ENCODE assay signal across 11 cellular contexts in the genomic region with DNA sequence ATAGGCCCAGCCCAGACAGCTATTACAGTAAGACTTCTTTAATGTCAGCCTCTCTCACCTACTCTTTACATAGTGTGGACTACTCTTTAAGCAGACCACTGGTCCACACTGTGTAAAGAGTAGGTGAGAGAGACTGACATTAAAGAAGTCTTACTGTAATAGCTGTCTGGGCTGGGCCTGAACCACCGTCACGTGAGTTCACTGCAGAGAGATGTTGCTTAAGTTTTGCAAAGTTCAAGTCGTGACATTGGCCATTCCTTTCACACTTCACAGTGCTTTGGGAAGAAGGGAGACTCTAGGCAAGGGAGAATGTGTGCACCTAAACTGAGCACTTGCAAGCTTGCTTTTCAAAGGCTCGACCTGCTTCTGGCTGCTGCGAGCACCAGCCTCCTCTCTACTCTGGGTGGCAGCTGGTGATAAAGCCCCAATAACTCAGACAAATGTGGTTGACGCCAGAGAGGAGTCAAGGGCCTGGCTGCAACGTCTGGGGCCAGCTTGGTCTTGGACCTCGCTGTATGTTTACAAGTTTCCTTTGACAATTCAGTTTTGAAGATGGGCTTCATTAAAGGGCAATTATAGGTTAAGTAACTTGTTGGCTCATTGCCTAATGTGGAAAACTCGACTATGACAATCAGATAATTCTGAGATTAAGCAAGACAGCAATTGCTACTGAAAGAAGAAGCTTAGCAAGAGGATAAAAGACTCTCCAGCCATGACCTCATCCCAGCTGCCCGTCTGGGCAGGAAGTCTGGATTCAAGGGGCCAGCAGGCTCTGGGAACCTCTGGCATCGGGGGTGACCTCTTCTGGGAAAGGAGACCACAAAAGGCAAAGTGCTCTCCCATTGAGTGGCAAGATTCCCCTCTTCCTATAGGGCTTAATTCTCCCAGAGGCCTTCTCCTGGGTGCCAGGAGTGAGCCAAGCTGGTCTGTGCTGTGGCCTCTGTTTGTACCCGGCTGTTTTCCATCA.
A peak's percentile ranks its signal among the peaks of the same experiment; 100 is the strongest.
DNase-seq lines count a peak whose midpoint lies in the region; ATAC-seq and TF ChIP-seq lines count a peak whose summit lies in the region.
"Had no signal": no experiment of that assay in that cellular context is flagged by ENCODE, and none has a peak within 500 bp of the region (broad histone marks: within the 10 kb centered on the region; RNA-seq: fewer than 3 reads in every experiment).

No MANE protein-coding gene starts in this region.

- WGBS in mesenchymal stem cell, result 29% methylated on average over 12 of the region's 12 CpGs

- H4K91ac ChIP-seq in mesenchymal stem cell (ENCODE audit: low read length), result no peak overlapping the region

- no peak overlapping the region for H3K23ac ChIP-seq in mesenchymal stem cell (ENCODE audit: low read length in 2 of 2)

- no peak overlapping the region for H3K4ac ChIP-seq in mesenchymal stem cell (ENCODE audit: low read depth in 1 of 2, low read length in 2 of 2)

- H3K79me1 ChIP-seq in mesenchymal stem cell (replicated peaks; ENCODE audit: low read length, poor library complexity, severe bottlenecking), result no peaks in the 10 kb centered on the region

- no peak overlapping the region for H3K4me2 ChIP-seq in mesenchymal stem cell (ENCODE audit: low read length, poor library complexity, severe bottlenecking)

- H2AFZ ChIP-seq in mesenchymal stem cell (ENCODE audit: low read depth, low read length), result no peak overlapping the region

- H2BK15ac ChIP-seq in mesenchymal stem cell (ENCODE audit: low read depth, poor library complexity, severe bottlenecking), result no peak overlapping the region

- TF ChIP-seq CTCF in RWPE2 (IDR thresholded peaks at IDR 0.05; ENCODE audit: poor library complexity, severe bottlenecking), result no peak

- H3K4me3 ChIP-seq in RWPE2 (ENCODE audit: severe bottlenecking) (no peak overlapping the region), mesenchymal stem cell (ENCODE audit: insufficient read depth in 1 of 2, low read depth in 1 of 2, low read length in 2 of 2) (no peak overlapping the region)

- no peak overlapping the region for H3K9ac ChIP-seq in mesenchymal stem cell (ENCODE audit: low read length)

- H2BK12ac ChIP-seq in mesenchymal stem cell (ENCODE audit: low read length in 2 of 2), result no peak overlapping the region

- H3K27me3 ChIP-seq in RWPE2 (ENCODE audit: insufficient read depth, poor library complexity, severe bottlenecking) (no peaks in the 10 kb centered on the region), mesenchymal stem cell (ENCODE audit: control insufficient read depth in 1 of 2, insufficient read depth in 1 of 2, low read length in 2 of 2) (peaks cover 20 to 39% of the 10 kb centered on the region in 2 experiments)

- DNase-seq in DMS 273 treated with DMSO at 0.1 percent for 48 hours (lab: John Stamatoyannopoulos, UW) (peak; percentile 65), LHCN-M2 (ENCODE audit: low read depth) (peak; percentile 31), RWPE2 (ENCODE audit: low spot score) (peak; percentile 42), mesenchymal stem cell (peak; percentile 97), nucleus accumbens (lab: John Stamatoyannopoulos, UW) (no peak), hippocampal formation (lab: John Stamatoyannopoulos, UW) (no peak), retina (no peak), NAMALWA (ENCODE audit: low spot score) (no peak)
- DNase-seq: activated CD4-positive, alpha-beta T cell treated with anti-CD3 and anti-CD28 coated beads for 1 hour; DND-41; NCI-H526 treated with DMSO at 0.1 percent for 48 hours had no signal

- no peak overlapping the region for H2BK5ac ChIP-seq in mesenchymal stem cell (ENCODE audit: low read depth, low read length, poor library complexity, severe bottlenecking)

- H3K27ac ChIP-seq in RWPE2 (ENCODE audit: poor library complexity, severe bottlenecking) (no peak overlapping the region), mesenchymal stem cell (ENCODE audit: low read length, poor library complexity, severe bottlenecking) (no peak overlapping the region)

- no peak overlapping the region for H2BK120ac ChIP-seq in mesenchymal stem cell (ENCODE audit: low read depth, low read length)

- ATAC-seq in RWPE2 (ENCODE audit: low read depth), result peak; percentile 30; the same call in 1 of the 3 replicates

- H3K9me3 ChIP-seq in RWPE2 (ENCODE audit: severe bottlenecking), result no peaks in the 10 kb centered on the region
- H3K9me3 ChIP-seq in mesenchymal stem cell (ENCODE audit: control insufficient read depth, low read length), result peaks cover 9% of the 10 kb centered on the region

- no peak overlapping the region for H4K8ac ChIP-seq in mesenchymal stem cell (ENCODE audit: low read length)

- H3K36me3 ChIP-seq in RWPE2 (ENCODE audit: low read depth) (no peaks in the 10 kb centered on the region), mesenchymal stem cell (ENCODE audit: control insufficient read depth in 1 of 2, insufficient read depth in 2 of 2, low read depth in 1 of 2, low read length in 2 of 2) (no peaks in the 10 kb centered on the region)

- H3K4me1 ChIP-seq in RWPE2 (ENCODE audit: insufficient read depth, poor library complexity, severe bottlenecking) (no peaks in the 10 kb centered on the region), mesenchymal stem cell (ENCODE audit: control insufficient read depth, insufficient read depth, low read depth, low read length) (peaks cover 2% of the 10 kb centered on the region)

- no peak overlapping the region for H3K18ac ChIP-seq in mesenchymal stem cell (ENCODE audit: low read depth in 1 of 2, low read length in 2 of 2)

- H2AK5ac ChIP-seq in mesenchymal stem cell (ENCODE audit: low read length, severe bottlenecking), result no peak overlapping the region

- H3K14ac ChIP-seq in mesenchymal stem cell (ENCODE audit: low read length in 2 of 2), result no peak overlapping the region

Comparison
In these comparisons a context has a peak if more than half of its experiments do, and no peak if none do; other contexts are left out.
1. DNase-seq: peak in DMS 273 treated with DMSO at 0.1 percent for 48 hours (single experiment), LHCN-M2 (single experiment), RWPE2 (single experiment) and mesenchymal stem cell (single experiment); none in nucleus accumbens (0 of 56), hippocampal formation (0 of 2), retina (single experiment) and NAMALWA (single experiment).